In genomic region chr17:17641621-17642409, GRCh38 we compare ENCODE assay signal across 8 cellular contexts. TPM values are rescaled to one million over a fixed set of nuclear protein-coding genes. Genes with fewer than 3 reads are reported as not detected.
DNase-seq lines count a peak whose midpoint lies in the region; ATAC-seq, FAIRE-seq and TF ChIP-seq lines count a peak whose summit lies in the region.

No MANE protein-coding gene starts in this region.

- no peaks in the 10 kb centered on the region; the same call in 2 of the 3 replicates for H3K9me3 ChIP-seq in GM12878 (replicated peaks; ENCODE audit: control insufficient read depth, insufficient read depth, low read length)
- no peaks in the 10 kb centered on the region for H3K9me3 ChIP-seq in small intestine (ENCODE audit: control insufficient read depth, low read depth)

- in situ Hi-C loops in GM12878 (cut with MboI), result loop anchor here (5.0 kb wide), 3 partner anchors 50 to 285 kb away; partner anchors contain the start of genes PEMT and RASD1

- RAD21 ChIA-PET in GM12878 (lab: Charles Lee; ENCODE audit: unreplicated experiment), result interaction anchor here (0.7 to 2.9 kb wide), 10 partner anchors 23 to 392 kb away, joined by 3 to 28 read pairs (median 4); partner anchors contain the start of gene RASD1

- CTCF ChIA-PET in GM12878 (lab: Yijun Ruan, JAX), result interaction anchor here (0.6 to 4.5 kb wide), 30 partner anchors 9 to 1267 kb away, joined by 3 to 64 read pairs (median 4); no protein-coding TSS in a partner anchor

- intact Hi-C loops in GM12878 (cut with micrococcal nuclease; ENCODE audit: unreplicated experiment), result loop anchor here (1.0 kb wide), 2 partner anchors 145 to 286 kb away; no protein-coding TSS in a partner anchor

- TF ChIP-seq POLR2A in GM12878 (IDR thresholded peaks at IDR 0.05; ENCODE audit: low read depth, low read length), result no peak

- H3K27ac ChIP-seq in GM12878 (ENCODE audit: control insufficient read depth, insufficient read depth) (no peak overlapping the region), small intestine (ENCODE audit: low read depth in 1 of 2, low read length in 1 of 2) (no peak overlapping the region)

- H3K36me3 ChIP-seq in GM12878 (ENCODE audit: control insufficient read depth in 2 of 2, insufficient read depth in 2 of 2, low read length in 1 of 2) (no peaks in the 10 kb centered on the region), small intestine (ENCODE audit: control insufficient read depth in 2 of 2, insufficient read depth in 2 of 2, low read length in 2 of 2) (no peaks in the 10 kb centered on the region)

- no TSS peak for BruUV-seq in GM12878 (replicated peaks; lab: Mats Ljungman, UMichigan)

- 8% methylated on average over 14 of the region's 14 CpGs for WGBS in GM12878 (ENCODE audit: insufficient coverage, insufficient replicate concordance, low lambda C conversion rate, missing lambda C conversion rate)
- WGBS in small intestine, 3 donors, result 18 to 32% (median 21%) methylated on average over 14 of the region's 14 CpGs

- FAIRE-seq in TTC549 (lab: Jason Lieb, UNC), result peak; percentile 49
- FAIRE-seq in GM12878 (lab: Jason Lieb, UNC), result peak; percentile 94
- FAIRE-seq in small intestine (lab: Jason Lieb, UNC), result no peak

- no peak for TF ChIP-seq EP300 in GM12878 (IDR thresholded peaks at IDR 0.05; ENCODE audit: borderline replicate concordance in 1 of 2, control insufficient read depth in 1 of 2, low read depth in 2 of 2, low read length in 2 of 2)

- no peak overlapping the region for H3K4me2 ChIP-seq in GM12878 (ENCODE audit: control insufficient read depth, insufficient read depth)

- no peak overlapping the region for H3K4me3 ChIP-seq in GM12878
- H3K4me3 ChIP-seq in small intestine (ENCODE audit: low read depth in 1 of 2, low read length in 2 of 2), result no peak overlapping the region

- TF ChIP-seq CTCF in GM12878 (IDR thresholded peaks at IDR 0.05 in 2 of 3, conservative IDR thresholded peaks at IDR 0.05 in 1 of 3; ENCODE audit: control insufficient read depth in 2 of 3, extremely low read depth in 1 of 3, insufficient read depth in 1 of 3, low read depth in 3 of 3, low read length in 3 of 3), result peak; percentile 79 to 98 (median 94); a peak in 5 of 6 replicates

- peak; percentile 31 for DNase-seq in DMS153 treated with DMSO at 0.1 percent for 48 hours (lab: John Stamatoyannopoulos, UW; ENCODE audit: unreplicated experiment)
- DNase-seq in DMS153 (lab: John Stamatoyannopoulos, UW), result no peak
- peak; percentile 62 for DNase-seq in NCI-H2107 (lab: John Stamatoyannopoulos, UW)
- DNase-seq in GM12878 (ENCODE audit: low read depth, low spot score), result peak; percentile 46
- peak; percentile 72 for DNase-seq in iPS DF 19.7 (ENCODE audit: low read depth, low spot score)
- peak; percentile 86 for DNase-seq in small intestine

- peak overlapping the region; percentile 26; the same call in 1 of the 2 replicates for H2AFZ ChIP-seq in GM12878 (ENCODE audit: control insufficient read depth, low read depth, low read length)

- H4K20me1 ChIP-seq in GM12878 (ENCODE audit: control insufficient read depth, insufficient read depth), result no peaks in the 10 kb centered on the region

- H3K79me2 ChIP-seq in GM12878 (ENCODE audit: control insufficient read depth, insufficient read depth, low read length), result no peaks in the 10 kb centered on the region

- ATAC-seq in GM12878 (peak; percentile 98), HG03095 (IDR thresholded peaks at IDR 0.05; ENCODE audit: unreplicated experiment) (no peak)

- no peaks in the 10 kb centered on the region for H3K4me1 ChIP-seq in GM12878 (ENCODE audit: control insufficient read depth, insufficient read depth, low read length)
- no peaks in the 10 kb centered on the region for H3K4me1 ChIP-seq in small intestine (ENCODE audit: control insufficient read depth in 2 of 2, insufficient read depth in 1 of 2, low read depth in 1 of 2, low read length in 1 of 2)

- SMC1A ChIA-PET in GM12878 (lab: Charles Lee; ENCODE audit: uncharacterized antibody, unreplicated experiment), result interaction anchor here (0.6 to 3.0 kb wide), 13 partner anchors 11 to 442 kb away, joined by 3 to 27 read pairs (median 4); partner anchors contain the start of genes PEMT and RASD1

- peak; percentile 99 for TF ChIP-seq RAD21 in GM12878 (IDR thresholded peaks at IDR 0.05; ENCODE audit: insufficient read depth, low read depth, low read length)

- H3K27me3 ChIP-seq in GM12878 (replicated peaks in 1 of 2; ENCODE audit: control insufficient read depth in 2 of 2, insufficient read depth in 2 of 2, low read length in 1 of 2), result no peaks in the 10 kb centered on the region
- no peaks in the 10 kb centered on the region for H3K27me3 ChIP-seq in small intestine (ENCODE audit: control insufficient read depth in 2 of 2, insufficient read depth in 2 of 2, low read length in 2 of 2)

- H3K9ac ChIP-seq in GM12878 (ENCODE audit: control insufficient read depth, insufficient read depth, low read length), result no peak overlapping the region

- POLR2A ChIA-PET in GM12878 (lab: Charles Lee), result no interaction called here

TF ChIP-seq in GM12878, 131 proteins besides CTCF, POLR2A, EP300 and RAD21 (continues in another document):
- TF ChIP-seq CREB1 (IDR thresholded peaks at IDR 0.05; ENCODE audit: low read depth), result no peak
- no peak for TF ChIP-seq HSF1 (IDR thresholded peaks at IDR 0.05; ENCODE audit: low read depth, low read length)
- no peak for TF ChIP-seq E2F8 (IDR thresholded peaks at IDR 0.05; ENCODE audit: low read depth, partially characterized antibody)

RNA-seq across cellular contexts. Expression of gene RAI1, which starts 39.4 kb away (rescaled TPM):
- 66.1 and 73.4 TPM in 2 replicates for total RNA-seq in GM12878 (2013; cell fraction: nucleolus; rRNA removed)
- total RNA-seq in GM12878 (2014; rRNA removed) (7.2 and 7.4 TPM in 2 replicates), GM12878 (2014; rRNA removed; fragmentation: Illumina TruSeq; extraction: Trizol) (7.9 and 8.7 TPM in 2 replicates), GM12878 (2021) (35.4 and 37.7 TPM in 2 replicates)
- 3.1 TPM for polyA plus RNA-seq in GM12878 (2011; ENCODE audit: low read depth)
- polyA plus RNA-seq in GM12878 (2011; rRNA removed) (4.0 and 5.4 TPM in 2 replicates), GM12878 (2014; fragmentation: Illumina TruSeq; extraction: Trizol) (2.5 and 5.9 TPM in 2 replicates), GM12878 (2014; fragmentation: Nextera tagmentation; extraction: Ambion mirVana) (under 1 TPM; 0.66 to 0.74 TPM), GM12878 (2014; rRNA removed) (19.2 and 25.5 TPM in 2 replicates), GM12878 (2016; fragmentation: Nextera tagmentation; extraction: Ambion mirVana) (1 to 10 TPM; 3.1 to 6.0 TPM), small intestine (1 to 10 TPM; 2.4 to 9.3 (median 3.1) TPM)
- polyA plus RNA-seq in GM12878 (2011; cell fraction: cytosol; rRNA removed), result 5.7 and 7.6 TPM in 2 replicates
- 20.2 and 25.6 TPM in 2 replicates for polyA plus RNA-seq in GM12878 (2011; cell fraction: nucleus; rRNA removed)
- 8.0 and 8.1 TPM in 2 replicates for polyA plus RNA-seq in GM12878 (2012)
- polyA minus RNA-seq in GM12878 (2011; rRNA and poly(A)+ RNA removed), result 8.1 and 11.7 TPM in 2 replicates
- 8.3 and 9.1 TPM in 2 replicates for polyA minus RNA-seq in GM12878 (2011; cell fraction: cytosol; rRNA and poly(A)+ RNA removed)
- polyA minus RNA-seq in GM12878 (2011; cell fraction: nucleus; rRNA and poly(A)+ RNA removed), result 10.0 and 21.0 TPM in 2 replicates

RNA-seq across cellular contexts. Expression of gene PEMT, which starts 50.3 kb away (rescaled TPM):
- 13.0 and 14.9 TPM in 2 replicates for total RNA-seq in GM12878 (2013; cell fraction: nucleolus; rRNA removed)
- total RNA-seq in GM12878 (2014; rRNA removed) (36.0 and 44.7 TPM in 2 replicates), GM12878 (2014; rRNA removed; fragmentation: Illumina TruSeq; extraction: Trizol) (9.1 and 9.9 TPM in 2 replicates), GM12878 (2021) (32.8 and 35.8 TPM in 2 replicates)
- 19.3 TPM for polyA plus RNA-seq in GM12878 (2011; ENCODE audit: low read depth)
- polyA plus RNA-seq in GM12878 (2011; rRNA removed) (5.6 and 16.1 TPM in 2 replicates), GM12878 (2014; fragmentation: Illumina TruSeq; extraction: Trizol) (3.8 and 11.2 TPM in 2 replicates), GM12878 (2014; fragmentation: Nextera tagmentation; extraction: Ambion mirVana) (1 to 10 TPM; 2.8 to 6.8 TPM), GM12878 (2014; rRNA removed) (34.7 and 50.8 TPM in 2 replicates), GM12878 (2016; fragmentation: Nextera tagmentation; extraction: Ambion mirVana) (10 to 100 TPM; 36.3 to 38.6 TPM), small intestine (10 to 100 TPM; 32.0 to 42.0 (median 33.5) TPM)
- 34.1 and 38.2 TPM in 2 replicates for polyA plus RNA-seq in GM12878 (2011; cell fraction: cytosol; rRNA removed)
- polyA plus RNA-seq in GM12878 (2011; cell fraction: nucleus; rRNA removed), result 23.1 and 29.8 TPM in 2 replicates
- polyA plus RNA-seq in GM12878 (2012), result 14.5 and 21.7 TPM in 2 replicates
- 9.5 and 14.1 TPM in 2 replicates for polyA minus RNA-seq in GM12878 (2011; rRNA and poly(A)+ RNA removed)
- polyA minus RNA-seq in GM12878 (2011; cell fraction: cytosol; rRNA and poly(A)+ RNA removed), result 4.0 and 7.2 TPM in 2 replicates
- polyA minus RNA-seq in GM12878 (2011; cell fraction: nucleus; rRNA and poly(A)+ RNA removed), result 4.1 and 4.4 TPM in 2 replicates
